8 cellular contexts compared by ENCODE assay signal in genomic region chr5:17132444-17133083, GRCh38.
DNase-seq lines count a peak whose midpoint lies in the region; ATAC-seq, FAIRE-seq and TF ChIP-seq lines count a peak whose summit lies in the region.

No MANE protein-coding gene starts in this region.

- no peaks in the 10 kb centered on the region for H3K9me3 ChIP-seq in OCI-LY3 (ENCODE audit: insufficient read depth, low read length)
- H3K9me3 ChIP-seq in prostate gland: no peaks in the 10 kb centered on the region

- no peak for TF ChIP-seq POLR2A in prostate gland (IDR thresholded peaks at IDR 0.05)

- H3K79me2 ChIP-seq in OCI-LY3 (ENCODE audit: low read length): no peaks in the 10 kb centered on the region

- H3K27me3 ChIP-seq in OCI-LY3 (ENCODE audit: low read depth, low read length) (no peaks in the 10 kb centered on the region), prostate gland (replicated peaks; ENCODE audit: insufficient read depth) (no peaks in the 10 kb centered on the region)

- H3K4me2 ChIP-seq in OCI-LY3 (ENCODE audit: low read length): no peak overlapping the region

- H4K20me1 ChIP-seq in OCI-LY3 (ENCODE audit: insufficient read depth, low read length): no peaks in the 10 kb centered on the region

- H3K4me1 ChIP-seq in OCI-LY3 (ENCODE audit: low read length) (no peaks in the 10 kb centered on the region), prostate gland (replicated peaks) (no peaks in the 10 kb centered on the region)

- H3K4me3 ChIP-seq in OCI-LY3 (ENCODE audit: low read length) (no peak overlapping the region), epithelial cell of proximal tubule (ENCODE audit: low read depth, low read length) (no peak overlapping the region), prostate gland (no peak overlapping the region)

- TF ChIP-seq CTCF in GM12873 (IDR thresholded peaks at IDR 0.05; ENCODE audit: insufficient read depth, low read depth, low read length, missing control alignments) (peak; percentile 52), OCI-LY3 (IDR thresholded peaks at IDR 0.05; ENCODE audit: low read depth, low read length) (peak; percentile 52), epithelial cell of proximal tubule (conservative IDR thresholded peaks at IDR 0.05; ENCODE audit: low read depth, low read length) (peak; percentile 68), prostate gland (IDR thresholded peaks at IDR 0.05) (peak; percentile 47 to 72 (median 66))

- H2AFZ ChIP-seq in OCI-LY3 (ENCODE audit: low read depth, low read length): no peak overlapping the region

- H3K36me3 ChIP-seq in OCI-LY3 (replicated peaks; ENCODE audit: low read depth, low read length) (no peaks in the 10 kb centered on the region), prostate gland (no peaks in the 10 kb centered on the region)

- H3K27ac ChIP-seq in OCI-LY3 (ENCODE audit: low read length) (no peak overlapping the region), prostate gland (no peak overlapping the region)

- intact Hi-C loops in prostate gland (cut with DNase I): loop anchor here (5.0 kb wide), 1 partner anchor 340 kb away; no protein-coding TSS in a partner anchor

- peak; percentile 82 for ATAC-seq in HG03354 (IDR thresholded peaks at IDR 0.05; ENCODE audit: poor library complexity, severe bottlenecking, unreplicated experiment)

- FAIRE-seq in A204.1 (lab: Jason Lieb, UNC): peak; percentile 14

- DNase-seq in epithelial cell of proximal tubule (ENCODE audit: low read depth): no peak
- no peak for DNase-seq in prostate gland (ENCODE audit: low spot score)
- DNase-seq in activated T-cell treated with anti-CD3 and anti-CD28 coated beads, Interleukin-2, amount 50 U/mL, for 1 hour: no peak
- DNase-seq in activated CD8-positive, alpha-beta memory T cell treated with anti-CD3 and anti-CD28 coated beads, Interleukin-2, amount 50 U/mL, for 4 hours: no peak

- 54% methylated on average over 4 of the region's 4 CpGs for WGBS in prostate gland

- H3K9ac ChIP-seq in OCI-LY3 (ENCODE audit: low read length): no peak overlapping the region
